Comparison of ENCODE assay signal across 8 cellular contexts in the genomic region with DNA sequence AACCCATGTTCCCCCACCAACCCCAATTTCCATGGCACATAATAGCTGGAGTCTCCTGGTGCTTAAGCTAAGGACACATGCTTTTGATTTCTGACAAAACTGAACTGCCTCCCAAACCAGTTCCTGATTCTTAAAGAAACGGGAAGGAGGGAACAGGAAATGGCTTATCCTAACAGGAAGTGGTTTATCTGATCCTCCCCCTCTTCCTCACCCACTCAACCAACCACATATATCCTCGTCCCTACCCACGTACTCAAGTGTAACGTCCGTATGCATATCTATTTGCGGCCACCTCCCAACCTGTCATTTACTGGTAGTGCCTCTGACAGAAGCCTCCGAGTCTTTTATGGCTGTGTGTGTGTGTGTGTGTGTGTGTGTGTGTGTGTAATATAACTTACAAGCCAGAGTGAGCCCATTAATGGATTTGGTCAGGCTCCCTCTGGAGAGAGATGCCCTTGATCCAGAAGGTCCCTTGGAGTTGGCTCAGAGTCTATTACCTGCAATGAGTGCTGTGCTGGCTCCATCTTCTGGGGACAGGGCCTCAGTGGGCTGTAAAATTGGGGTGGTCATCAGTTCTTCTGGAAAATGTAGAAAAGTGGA. TPM values are rescaled to one million over a fixed set of nuclear protein-coding genes. Genes with fewer than 3 reads are reported as not detected.
DNase-seq lines count a peak whose midpoint lies in the region; ATAC-seq lines count a peak whose summit lies in the region.

No MANE protein-coding gene starts in this region.

- 32% methylated on average over 7 of the region's 7 CpGs for WGBS in urinary bladder

- DNase-seq in EH (ENCODE audit: low read depth) (peak; percentile 75), MV-4-11 (lab: John Stamatoyannopoulos, UW) (peak; percentile 99), iris pigment epithelial cell (ENCODE audit: low read depth) (peak; percentile 62), COLO668 (lab: John Stamatoyannopoulos, UW; ENCODE audit: unreplicated experiment) (no peak)
- peak; percentile 14 for DNase-seq in activated naive CD4-positive, alpha-beta T cell treated with anti-CD3 and anti-CD28 coated beads, Interleukin-2, amount 50 U/mL, for 16 hours

- ATAC-seq in HG03521 (IDR thresholded peaks at IDR 0.05; ENCODE audit: unreplicated experiment): no peak
- ATAC-seq in GM18858 (IDR thresholded peaks at IDR 0.05; ENCODE audit: unreplicated experiment): no peak

- H3K36me3 ChIP-seq in urinary bladder (ENCODE audit: insufficient read depth): no peaks in the 10 kb centered on the region

- peak overlapping the region; percentile 33 for H3K27ac ChIP-seq in urinary bladder (ENCODE audit: low read depth)

- H3K4me3 ChIP-seq in urinary bladder (ENCODE audit: low read depth, low read length): no peak overlapping the region

- H3K4me1 ChIP-seq in urinary bladder (ENCODE audit: insufficient read depth): no peaks in the 10 kb centered on the region

RNA-seq across cellular contexts. Expression of gene DAZAP2, which starts 7.7 kb away (rescaled TPM):
- 89.1 TPM for total RNA-seq in urinary bladder
- polyA plus RNA-seq in urinary bladder: 487 TPM

RNA-seq across cellular contexts. Expression of gene SMAGP, which starts 23.9 kb away (rescaled TPM):
- total RNA-seq in urinary bladder: 13.4 TPM
- polyA plus RNA-seq in urinary bladder: 10.0 TPM

RNA-seq across cellular contexts. Expression of gene POU6F1, which starts 28.5 kb away (rescaled TPM):
- total RNA-seq in urinary bladder: 4.3 TPM
- 10.6 TPM for polyA plus RNA-seq in urinary bladder
